In the genomic region with DNA sequence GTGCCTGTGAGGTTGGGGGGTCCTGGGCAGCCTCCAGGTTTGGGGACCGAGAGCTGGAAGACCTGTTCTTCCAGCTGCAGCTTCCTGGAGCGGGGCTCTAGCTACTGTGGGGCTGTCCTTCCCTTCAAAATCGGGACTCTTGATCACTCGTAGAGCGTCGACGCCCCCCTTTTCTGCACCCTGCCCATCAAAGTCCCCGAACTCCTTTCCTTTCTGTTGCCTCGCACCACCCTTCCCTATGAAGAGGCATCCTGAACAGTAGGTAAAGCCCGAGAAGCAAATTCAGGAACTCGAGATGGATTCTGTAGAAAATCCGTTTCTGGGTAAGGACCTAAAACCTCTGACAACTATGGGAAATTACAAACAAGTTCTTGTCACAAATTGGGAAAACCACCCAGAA, we compare ENCODE assay signal across 8 cellular contexts.
A peak's percentile ranks its signal among the peaks of the same experiment; 100 is the strongest.
DNase-seq lines count a peak whose midpoint lies in the region; ATAC-seq and TF ChIP-seq lines count a peak whose summit lies in the region.

No MANE protein-coding gene starts in this region.

- peak overlapping the region; percentile 78 for H3K4me3 ChIP-seq in BLaER1
- peak overlapping the region; percentile 88 for H3K4me3 ChIP-seq in NT2/D1 (ENCODE audit: insufficient read length, low read depth)
- peak overlapping the region; percentile 87 for H3K4me3 ChIP-seq in endocrine pancreas (ENCODE audit: control insufficient read depth, insufficient read depth, low read length)

- H3K36me3 Mint-ChIP-seq in nephron (ENCODE audit: low read depth) = no peaks in the 10 kb centered on the region

- peak overlapping the region; percentile 80 for H3K27ac ChIP-seq in BLaER1

- peaks cover 17% of the 10 kb centered on the region for H4K20me1 ChIP-seq in BLaER1

- H3K27me3 Mint-ChIP-seq in nephron (ENCODE audit: low read depth) = no peaks in the 10 kb centered on the region

- H3K9ac ChIP-seq in BLaER1 (peak overlapping the region; percentile 88), NT2/D1 (ENCODE audit: insufficient read length, low read depth) (peak overlapping the region; percentile 83), endocrine pancreas (ENCODE audit: control insufficient read depth, insufficient read depth, low read length) (peak overlapping the region; percentile 55)

- no peak for TF ChIP-seq CTCF in nephron (IDR thresholded peaks at IDR 0.05; ENCODE audit: unreplicated experiment in 3 of 3)

- H3K4me3 Mint-ChIP-seq in nephron = peak overlapping the region; percentile 85 to 95 (median 85)

- H3K9me3 ChIP-seq in BLaER1 (no peaks in the 10 kb centered on the region), NT2/D1 (ENCODE audit: insufficient read depth, low read length) (no peaks in the 10 kb centered on the region), endocrine pancreas (ENCODE audit: control insufficient read depth, low read length) (no peaks in the 10 kb centered on the region)

- H3K4me1 ChIP-seq in BLaER1 (peaks cover 19% of the 10 kb centered on the region), NT2/D1 (ENCODE audit: insufficient read depth, insufficient read length) (no peaks in the 10 kb centered on the region), endocrine pancreas (ENCODE audit: control insufficient read depth, insufficient read depth, low read length) (peaks cover 3% of the 10 kb centered on the region)

- H3K36me3 ChIP-seq in BLaER1 (0 out of 2 replicates have a peak, but pooled peaks cover 8% of the 10 kb centered on the region), NT2/D1 (ENCODE audit: insufficient read depth, insufficient read length, low read length) (no peaks in the 10 kb centered on the region), endocrine pancreas (ENCODE audit: control insufficient read depth, insufficient read depth, low read length) (no peaks in the 10 kb centered on the region)

- peaks cover 6% of the 10 kb centered on the region for H3K4me1 Mint-ChIP-seq in nephron

- H3K4me2 ChIP-seq in BLaER1 = peak overlapping the region; percentile 92

- ATAC-seq in HG02885 (IDR thresholded peaks at IDR 0.05; ENCODE audit: poor library complexity, unreplicated experiment) (no peak), GM21723 (IDR thresholded peaks at IDR 0.05; ENCODE audit: unreplicated experiment) (no peak)

- no peaks in the 10 kb centered on the region for H3K9me3 Mint-ChIP-seq in nephron

- H3K27me3 ChIP-seq in BLaER1 (no peaks in the 10 kb centered on the region), NT2/D1 (ENCODE audit: insufficient read depth, insufficient read length) (no peaks in the 10 kb centered on the region), endocrine pancreas (ENCODE audit: control insufficient read depth, insufficient read depth, low read length) (no peaks in the 10 kb centered on the region)

- DNase-seq in NT2/D1 (ENCODE audit: low read depth, low spot score) = no peak
- DNase-seq in NCI-H2227 (lab: John Stamatoyannopoulos, UW; ENCODE audit: unreplicated experiment) = no peak
- DNase-seq in amniotic stem cell (lab: John Stamatoyannopoulos, UW) = no peak

- H3K27ac Mint-ChIP-seq in nephron = peak overlapping the region in 2 of 3 experiments; percentile 79 to 90
